ENCODE assay signal across 21 cellular contexts in the genomic region with DNA sequence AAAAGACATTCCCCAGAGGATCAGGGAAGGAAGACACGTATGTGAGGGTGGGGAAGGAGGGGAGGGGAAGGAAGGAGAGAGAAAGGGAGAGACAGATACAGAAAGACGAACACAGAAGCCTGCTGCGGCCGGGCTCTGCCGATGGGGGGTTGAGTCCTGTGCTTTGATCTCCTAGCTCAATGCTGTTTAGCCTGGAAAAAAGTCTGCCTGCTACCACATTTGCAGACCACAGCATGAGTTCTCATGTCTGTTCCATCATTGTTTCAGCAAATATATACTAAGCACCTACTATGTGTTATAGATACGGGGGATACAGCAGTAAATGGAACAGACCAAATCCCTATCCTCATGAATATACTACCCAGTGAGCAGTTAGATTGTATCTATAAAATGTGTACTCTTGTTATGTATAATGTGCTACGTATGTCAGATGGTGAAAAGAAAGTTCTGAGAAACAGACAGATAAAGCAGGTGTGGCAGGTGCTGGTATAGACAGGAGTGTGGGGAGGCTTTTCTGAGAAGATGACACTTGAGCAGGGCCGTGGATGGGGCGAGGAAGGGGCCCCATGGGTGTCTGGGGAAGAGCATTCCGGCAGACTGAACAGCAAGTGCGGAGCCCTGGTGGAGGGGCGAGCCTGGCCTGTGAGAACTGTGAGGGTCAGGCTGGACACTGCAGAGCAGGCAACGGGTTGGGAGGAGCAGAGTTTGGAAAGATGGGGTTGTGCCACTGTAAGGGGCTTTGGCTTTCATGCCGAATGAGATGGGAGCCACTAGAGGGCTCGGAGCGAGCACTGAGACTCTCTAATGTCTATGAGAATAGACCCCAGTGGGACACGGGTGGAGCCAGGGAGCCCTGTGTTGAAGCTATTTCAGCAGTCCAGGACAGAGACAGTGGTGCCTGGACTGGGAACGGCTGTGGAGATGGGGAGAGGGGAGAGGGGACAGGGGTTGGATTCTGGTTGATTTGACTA. TPM values are rescaled to one million over a fixed set of nuclear protein-coding genes. Genes with fewer than 3 reads are reported as not detected.
DNase-seq lines count a peak whose midpoint lies in the region; ATAC-seq, FAIRE-seq and TF ChIP-seq lines count a peak whose summit lies in the region.
"Had no signal": no experiment of that assay in that cellular context is flagged by ENCODE, and none has a peak within 500 bp of the region (broad histone marks: within the 10 kb centered on the region; RNA-seq: fewer than 3 reads in every experiment).

No MANE protein-coding gene starts in this region.

- H3K9me3 ChIP-seq in BLaER1, result peaks cover 19% of the 10 kb centered on the region
- H3K9me3 ChIP-seq: upper lobe of right lung had no signal

- no peak overlapping the region; the same call in 1 of the 2 replicates for H3K4me3 ChIP-seq in BLaER1
- H3K4me3 ChIP-seq: coronary artery, heart right ventricle, spleen, stomach, upper lobe of right lung had no signal

- ATAC-seq in WTC11, result peak; percentile 72
- ATAC-seq in GM21360 (IDR thresholded peaks at IDR 0.05; ENCODE audit: unreplicated experiment), result no peak
- ATAC-seq: activated naive CD8-positive, alpha-beta T cell treated with anti-CD3 and anti-CD28 coated beads, Interleukin-2, amount 50 U/mL, for 24 hours; heart right ventricle; upper lobe of right lung had no signal

- H4K20me1 ChIP-seq in BLaER1, result no peaks in the 10 kb centered on the region

- H3K4me1 ChIP-seq in BLaER1, result peaks cover 42% of the 10 kb centered on the region
- H3K4me1 ChIP-seq: heart right ventricle, spleen, stomach, upper lobe of right lung had no signal

- H3K9me3 Mint-ChIP-seq in WTC11 (no peaks in the 10 kb centered on the region), nephron (no peaks in the 10 kb centered on the region)

- peaks cover 30% of the 10 kb centered on the region for H3K36me3 ChIP-seq in BLaER1

- CTCF ChIA-PET in WTC11 (lab: Charles Lee), result interaction anchor here (0.6 to 1.2 kb wide), 3 partner anchors 26 to 1829 kb away, joined by 3 to 4 read pairs (median 3); no protein-coding TSS in a partner anchor

- H3K4me1 Mint-ChIP-seq in WTC11 (peaks cover 7% of the 10 kb centered on the region), nephron (peaks cover 22% of the 10 kb centered on the region)
- H3K4me1 Mint-ChIP-seq: activated naive CD8-positive, alpha-beta T cell treated with anti-CD3 and anti-CD28 coated beads, Interleukin-2, amount 50 U/mL, for 24 hours had no signal

- POLR2A ChIA-PET in WTC11 (lab: Charles Lee), result no interaction called here

- H3K27ac Mint-ChIP-seq in WTC11 (no peak overlapping the region), nephron (peak overlapping the region in 2 of 3 experiments; percentile 15 to 29)
- H3K27ac Mint-ChIP-seq: activated naive CD8-positive, alpha-beta T cell treated with anti-CD3 and anti-CD28 coated beads, Interleukin-2, amount 50 U/mL, for 24 hours had no signal

- no peaks in the 10 kb centered on the region for H3K27me3 ChIP-seq in BLaER1
- H3K27me3 ChIP-seq: heart right ventricle, spleen, stomach, upper lobe of right lung had no signal

- peak overlapping the region; percentile 61 for H3K27ac ChIP-seq in BLaER1
- H3K27ac ChIP-seq: coronary artery, heart right ventricle, spleen, stomach, upper lobe of right lung, WERI-Rb-1 had no signal

- no peak overlapping the region; the same call in 1 of the 2 replicates for H3K9ac ChIP-seq in BLaER1

- DNase-seq in D721Med (ENCODE audit: insufficient read length, low spot score) (no peak), WTC11 (ENCODE audit: low spot score) (peak; percentile 34), hippocampal formation (lab: John Stamatoyannopoulos, UW) (no peak), UCSD-AML1 (lab: John Stamatoyannopoulos, UW; ENCODE audit: unreplicated experiment) (no peak)
- DNase-seq: activated naive CD8-positive, alpha-beta T cell treated with anti-CD3 and anti-CD28 coated beads, Interleukin-2, amount 50 U/mL, for 24 hours; AML-193; COR-L47; EL; heart right ventricle; NCI-H524; OCI-M1; SHP77; spleen; stimulated activated CD4-positive, alpha-beta T cell treated with anti-CD3 and anti-CD28 coated beads, Interleukin-4, amount 100 ng/mL, for 24 hours; stomach; upper lobe of right lung; WERI-Rb-1 had no signal

- H3K36me3 Mint-ChIP-seq in WTC11, result no peaks in the 10 kb centered on the region; the same call in 1 of the 2 replicates
- H3K36me3 Mint-ChIP-seq in nephron (ENCODE audit: low read depth), result peaks cover 33% of the 10 kb centered on the region

- TF ChIP-seq CTCF in D721Med (IDR thresholded peaks at IDR 0.05; ENCODE audit: insufficient read depth, missing control alignments) (peak; percentile 20), WTC11 (IDR thresholded peaks at IDR 0.05) (no peak), nephron (IDR thresholded peaks at IDR 0.05; ENCODE audit: unreplicated experiment in 3 of 3) (no peak)

- H3K27me3 Mint-ChIP-seq in WTC11 (ENCODE audit: low read depth) (no peaks in the 10 kb centered on the region), nephron (ENCODE audit: low read depth) (no peaks in the 10 kb centered on the region)

- H3K4me3 Mint-ChIP-seq in WTC11 (no peak overlapping the region), nephron (no peak overlapping the region)
- H3K4me3 Mint-ChIP-seq: activated naive CD8-positive, alpha-beta T cell treated with anti-CD3 and anti-CD28 coated beads, Interleukin-2, amount 50 U/mL, for 24 hours had no signal

- peak overlapping the region; percentile 84 for H3K4me2 ChIP-seq in BLaER1

- no peak for FAIRE-seq in D721Med (lab: Jason Lieb, UNC)

TF ChIP-seq in WTC11, 78 proteins besides CTCF, POLR2A, EP300 and RAD21 (continues in another document):
- TF ChIP-seq, protein P1, sequence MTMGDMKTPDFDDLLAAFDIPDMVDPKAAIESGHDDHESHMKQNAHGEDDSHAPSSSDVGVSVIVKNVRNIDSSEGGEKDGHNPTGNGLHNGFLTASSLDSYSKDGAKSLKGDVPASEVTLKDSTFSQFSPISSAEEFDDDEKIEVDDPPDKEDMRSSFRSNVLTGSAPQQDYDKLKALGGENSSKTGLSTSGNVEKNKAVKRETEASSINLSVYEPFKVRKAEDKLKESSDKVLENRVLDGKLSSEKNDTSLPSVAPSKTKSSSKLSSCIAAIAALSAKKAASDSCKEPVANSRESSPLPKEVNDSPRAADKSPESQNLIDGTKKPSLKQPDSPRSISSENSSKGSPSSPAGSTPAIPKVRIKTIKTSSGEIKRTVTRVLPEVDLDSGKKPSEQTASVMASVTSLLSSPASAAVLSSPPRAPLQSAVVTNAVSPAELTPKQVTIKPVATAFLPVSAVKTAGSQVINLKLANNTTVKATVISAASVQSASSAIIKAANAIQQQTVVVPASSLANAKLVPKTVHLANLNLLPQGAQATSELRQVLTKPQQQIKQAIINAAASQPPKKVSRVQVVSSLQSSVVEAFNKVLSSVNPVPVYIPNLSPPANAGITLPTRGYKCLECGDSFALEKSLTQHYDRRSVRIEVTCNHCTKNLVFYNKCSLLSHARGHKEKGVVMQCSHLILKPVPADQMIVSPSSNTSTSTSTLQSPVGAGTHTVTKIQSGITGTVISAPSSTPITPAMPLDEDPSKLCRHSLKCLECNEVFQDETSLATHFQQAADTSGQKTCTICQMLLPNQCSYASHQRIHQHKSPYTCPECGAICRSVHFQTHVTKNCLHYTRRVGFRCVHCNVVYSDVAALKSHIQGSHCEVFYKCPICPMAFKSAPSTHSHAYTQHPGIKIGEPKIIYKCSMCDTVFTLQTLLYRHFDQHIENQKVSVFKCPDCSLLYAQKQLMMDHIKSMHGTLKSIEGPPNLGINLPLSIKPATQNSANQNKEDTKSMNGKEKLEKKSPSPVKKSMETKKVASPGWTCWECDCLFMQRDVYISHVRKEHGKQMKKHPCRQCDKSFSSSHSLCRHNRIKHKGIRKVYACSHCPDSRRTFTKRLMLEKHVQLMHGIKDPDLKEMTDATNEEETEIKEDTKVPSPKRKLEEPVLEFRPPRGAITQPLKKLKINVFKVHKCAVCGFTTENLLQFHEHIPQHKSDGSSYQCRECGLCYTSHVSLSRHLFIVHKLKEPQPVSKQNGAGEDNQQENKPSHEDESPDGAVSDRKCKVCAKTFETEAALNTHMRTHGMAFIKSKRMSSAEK (CRISPR knock-in tag; IDR thresholded peaks at IDR 0.05; ENCODE audit: borderline replicate concordance), result no peak
- TF ChIP-seq, protein P2, sequence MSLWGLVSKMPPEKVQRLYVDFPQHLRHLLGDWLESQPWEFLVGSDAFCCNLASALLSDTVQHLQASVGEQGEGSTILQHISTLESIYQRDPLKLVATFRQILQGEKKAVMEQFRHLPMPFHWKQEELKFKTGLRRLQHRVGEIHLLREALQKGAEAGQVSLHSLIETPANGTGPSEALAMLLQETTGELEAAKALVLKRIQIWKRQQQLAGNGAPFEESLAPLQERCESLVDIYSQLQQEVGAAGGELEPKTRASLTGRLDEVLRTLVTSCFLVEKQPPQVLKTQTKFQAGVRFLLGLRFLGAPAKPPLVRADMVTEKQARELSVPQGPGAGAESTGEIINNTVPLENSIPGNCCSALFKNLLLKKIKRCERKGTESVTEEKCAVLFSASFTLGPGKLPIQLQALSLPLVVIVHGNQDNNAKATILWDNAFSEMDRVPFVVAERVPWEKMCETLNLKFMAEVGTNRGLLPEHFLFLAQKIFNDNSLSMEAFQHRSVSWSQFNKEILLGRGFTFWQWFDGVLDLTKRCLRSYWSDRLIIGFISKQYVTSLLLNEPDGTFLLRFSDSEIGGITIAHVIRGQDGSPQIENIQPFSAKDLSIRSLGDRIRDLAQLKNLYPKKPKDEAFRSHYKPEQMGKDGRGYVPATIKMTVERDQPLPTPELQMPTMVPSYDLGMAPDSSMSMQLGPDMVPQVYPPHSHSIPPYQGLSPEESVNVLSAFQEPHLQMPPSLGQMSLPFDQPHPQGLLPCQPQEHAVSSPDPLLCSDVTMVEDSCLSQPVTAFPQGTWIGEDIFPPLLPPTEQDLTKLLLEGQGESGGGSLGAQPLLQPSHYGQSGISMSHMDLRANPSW (CRISPR knock-in tag; conservative IDR thresholded peaks at IDR 0.05; ENCODE audit: low read depth), result no peak
- TF ChIP-seq ELF4 (CRISPR knock-in tag; IDR thresholded peaks at IDR 0.05; ENCODE audit: low read depth) (no peak), GTF2I (CRISPR knock-in tag; conservative IDR thresholded peaks at IDR 0.05) (no peak), FOXP1 (CRISPR knock-in tag; IDR thresholded peaks at IDR 0.05; ENCODE audit: borderline replicate concordance) (no peak), EMX1 (CRISPR knock-in tag; IDR thresholded peaks at IDR 0.05) (no peak), ETV6 (CRISPR knock-in tag; IDR thresholded peaks at IDR 0.05) (no peak)
- TF ChIP-seq, protein P3, sequence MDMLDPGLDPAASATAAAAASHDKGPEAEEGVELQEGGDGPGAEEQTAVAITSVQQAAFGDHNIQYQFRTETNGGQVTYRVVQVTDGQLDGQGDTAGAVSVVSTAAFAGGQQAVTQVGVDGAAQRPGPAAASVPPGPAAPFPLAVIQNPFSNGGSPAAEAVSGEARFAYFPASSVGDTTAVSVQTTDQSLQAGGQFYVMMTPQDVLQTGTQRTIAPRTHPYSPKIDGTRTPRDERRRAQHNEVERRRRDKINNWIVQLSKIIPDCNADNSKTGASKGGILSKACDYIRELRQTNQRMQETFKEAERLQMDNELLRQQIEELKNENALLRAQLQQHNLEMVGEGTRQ (CRISPR knock-in tag; IDR thresholded peaks at IDR 0.05), result no peak

RNA-seq across cellular contexts. Expression of a gene that starts 34.1 kb away (rescaled TPM):
- 1.8 to 3.3 TPM (median 2.1 TPM) in 3 replicates for total RNA-seq in WTC11 (2021)
